Comparison of ENCODE assay signal across 8 cellular contexts in genomic region chr20:59940956-59941294, GRCh38. TPM values are rescaled to one million over a fixed set of nuclear protein-coding genes. Genes with fewer than 3 reads are reported as not detected.
DNase-seq lines count a peak whose midpoint lies in the region; ATAC-seq and TF ChIP-seq lines count a peak whose summit lies in the region.

No MANE protein-coding gene starts in this region.

- DNase-seq in DMS79 treated with DMSO at 0.1 percent for 48 hours (lab: John Stamatoyannopoulos, UW): peak; percentile 80
- no peak for DNase-seq in central memory CD8-positive, alpha-beta T cell (ENCODE audit: low spot score in 2 of 2)
- DNase-seq in activated gamma-delta T cell (lab: John Stamatoyannopoulos, UW): no peak
- no peak for DNase-seq in dermis blood vessel endothelial cell
- no peak for DNase-seq in SKM-1 (lab: John Stamatoyannopoulos, UW; ENCODE audit: unreplicated experiment)
- DNase-seq in COR-L47 (lab: John Stamatoyannopoulos, UW): no peak

- H3K4me1 Mint-ChIP-seq in central memory CD8-positive, alpha-beta T cell: peaks cover 22% of the 10 kb centered on the region
- peaks cover 64% of the 10 kb centered on the region for H3K4me1 Mint-ChIP-seq in nephron

- peaks cover 27% of the 10 kb centered on the region for H3K36me3 Mint-ChIP-seq in central memory CD8-positive, alpha-beta T cell (ENCODE audit: insufficient read depth)
- H3K36me3 Mint-ChIP-seq in nephron (ENCODE audit: low read depth): peaks cover 20% of the 10 kb centered on the region

- no peaks in the 10 kb centered on the region for H3K9me3 Mint-ChIP-seq in central memory CD8-positive, alpha-beta T cell
- no peaks in the 10 kb centered on the region for H3K9me3 Mint-ChIP-seq in nephron

- TF ChIP-seq CTCF in nephron (IDR thresholded peaks at IDR 0.05; ENCODE audit: unreplicated experiment in 3 of 3): no peak

- peak overlapping the region; percentile 96 for H3K27ac Mint-ChIP-seq in central memory CD8-positive, alpha-beta T cell (ENCODE audit: low read depth)
- peak overlapping the region; percentile 97 to 100 (median 100) for H3K27ac Mint-ChIP-seq in nephron

- peak overlapping the region; percentile 98 for H3K4me3 Mint-ChIP-seq in central memory CD8-positive, alpha-beta T cell
- H3K4me3 Mint-ChIP-seq in nephron: peak overlapping the region; percentile 94 to 98 (median 94)

- no peaks in the 10 kb centered on the region for H3K27me3 Mint-ChIP-seq in central memory CD8-positive, alpha-beta T cell
- peaks cover 9% of the 10 kb centered on the region for H3K27me3 Mint-ChIP-seq in nephron (ENCODE audit: low read depth)

- ATAC-seq in HG03432 (IDR thresholded peaks at IDR 0.05; ENCODE audit: unreplicated experiment): peak; percentile 4
- ATAC-seq in central memory CD8-positive, alpha-beta T cell (replicated peaks; ENCODE audit: extremely low read depth, poor library complexity, severe bottlenecking): no peak

RNA-seq across cellular contexts. Expression of gene FAM217B, which starts 0.7 kb away (rescaled TPM):
- total RNA-seq in dermis blood vessel endothelial cell: 4.3 TPM in 2 replicates

RNA-seq across cellular contexts. Expression of gene PPP1R3D, which starts 0.8 kb away (rescaled TPM):
- total RNA-seq in dermis blood vessel endothelial cell: 10.7 and 10.9 TPM in 2 replicates

RNA-seq across cellular contexts. Expression of gene SYCP2, which starts 7.5 kb away (rescaled TPM):
- total RNA-seq in dermis blood vessel endothelial cell: 1.7 and 3.1 TPM in 2 replicates

RNA-seq across cellular contexts. Expression of gene CDH26, which starts 17.3 kb away (rescaled TPM):
- 0.47 and 1.5 TPM in 2 replicates for total RNA-seq in dermis blood vessel endothelial cell
